ENCODE assay signal across 15 cellular contexts in genomic region chr11:22787055-22787454, GRCh38.
"Had no signal": no experiment of that assay in that cellular context is flagged by ENCODE, and none has a peak within 500 bp of the region (broad histone marks: within the 10 kb centered on the region; RNA-seq: fewer than 3 reads in every experiment).

No MANE protein-coding gene starts in this region.

- H3K27me3 Mint-ChIP-seq: dendritic cell treated with granulocyte-macrophage colony-stimulating factor and Interleukin-4, amounts not matched to agents 40 ng/mL and 50 ng/mL, for 4 days; naive B cell; stimulated activated naive B cell treated with anti-CD40 and anti-IgM and Interleukin-4, amounts not matched to agents 10 μg/mL and 1 μg/mL and 100 μg/mL, for 72 hours; stimulated activated naive CD8-positive, alpha-beta T cell treated with anti-CD3 and anti-CD28 coated beads, Interleukin-15, amount 100 ng/mL, for 72 hours had no signal

- H3K36me3 Mint-ChIP-seq: naive B cell; stimulated activated naive B cell treated with anti-CD40 and anti-IgM and Interleukin-4, amounts not matched to agents 10 μg/mL and 1 μg/mL and 100 μg/mL, for 72 hours had no signal

- H3K9me3 Mint-ChIP-seq: dendritic cell treated with granulocyte-macrophage colony-stimulating factor and Interleukin-4, amounts not matched to agents 40 ng/mL and 50 ng/mL, for 4 days; effector memory CD8-positive, alpha-beta T cell; naive B cell; stimulated activated naive B cell treated with anti-CD40 and anti-IgM and Interleukin-4, amounts not matched to agents 10 μg/mL and 1 μg/mL and 100 μg/mL, for 72 hours; stimulated activated naive CD8-positive, alpha-beta T cell treated with anti-CD3 and anti-CD28 coated beads, Interleukin-15, amount 100 ng/mL, for 72 hours had no signal

- H3K27ac Mint-ChIP-seq: dendritic cell treated with granulocyte-macrophage colony-stimulating factor and Interleukin-4, amounts not matched to agents 40 ng/mL and 50 ng/mL, for 4 days; effector memory CD8-positive, alpha-beta T cell; naive B cell; stimulated activated naive B cell treated with anti-CD40 and anti-IgM and Interleukin-4, amounts not matched to agents 10 μg/mL and 1 μg/mL and 100 μg/mL, for 72 hours; stimulated activated naive CD8-positive, alpha-beta T cell treated with anti-CD3 and anti-CD28 coated beads, Interleukin-15, amount 100 ng/mL, for 72 hours had no signal

- H3K4me3 Mint-ChIP-seq: dendritic cell treated with granulocyte-macrophage colony-stimulating factor and Interleukin-4, amounts not matched to agents 40 ng/mL and 50 ng/mL, for 4 days; effector memory CD8-positive, alpha-beta T cell; naive B cell; nephron; stimulated activated naive B cell treated with anti-CD40 and anti-IgM and Interleukin-4, amounts not matched to agents 10 μg/mL and 1 μg/mL and 100 μg/mL, for 72 hours; stimulated activated naive CD8-positive, alpha-beta T cell treated with anti-CD3 and anti-CD28 coated beads, Interleukin-15, amount 100 ng/mL, for 72 hours had no signal

- H3K4me3 ChIP-seq: heart left ventricle, pancreas, prostate gland, testis, tibial nerve, upper lobe of right lung, vagina had no signal

- H3K36me3 ChIP-seq: heart left ventricle, pancreas, prostate gland, tibial nerve, upper lobe of right lung, vagina had no signal

- ATAC-seq: stimulated activated naive B cell treated with anti-CD40 and anti-IgM and Interleukin-4, amounts not matched to agents 10 μg/mL and 1 μg/mL and 100 μg/mL, for 72 hours; stimulated activated naive CD8-positive, alpha-beta T cell treated with anti-CD3 and anti-CD28 coated beads, Interleukin-15, amount 100 ng/mL, for 72 hours had no signal

- H3K4me1 ChIP-seq: pancreas, prostate gland, upper lobe of right lung, vagina had no signal

- DNase-seq: heart left ventricle; left colon; occipital lobe; stimulated activated naive B cell treated with anti-CD40 and anti-IgM and Interleukin-4, amounts not matched to agents 10 μg/mL and 1 μg/mL and 100 μg/mL, for 72 hours; upper lobe of right lung had no signal

- H3K27ac ChIP-seq: heart left ventricle, pancreas, prostate gland, testis, tibial nerve, upper lobe of right lung, vagina had no signal

- H3K4me1 Mint-ChIP-seq: naive B cell; stimulated activated naive B cell treated with anti-CD40 and anti-IgM and Interleukin-4, amounts not matched to agents 10 μg/mL and 1 μg/mL and 100 μg/mL, for 72 hours; stimulated activated naive CD8-positive, alpha-beta T cell treated with anti-CD3 and anti-CD28 coated beads, Interleukin-15, amount 100 ng/mL, for 72 hours had no signal

- H3K27me3 ChIP-seq: heart left ventricle, pancreas, testis, tibial nerve, upper lobe of right lung, vagina had no signal

- H3K9me3 ChIP-seq: pancreas, prostate gland, testis, upper lobe of right lung, vagina had no signal
